21 cellular contexts compared by ENCODE assay signal in the genomic region with DNA sequence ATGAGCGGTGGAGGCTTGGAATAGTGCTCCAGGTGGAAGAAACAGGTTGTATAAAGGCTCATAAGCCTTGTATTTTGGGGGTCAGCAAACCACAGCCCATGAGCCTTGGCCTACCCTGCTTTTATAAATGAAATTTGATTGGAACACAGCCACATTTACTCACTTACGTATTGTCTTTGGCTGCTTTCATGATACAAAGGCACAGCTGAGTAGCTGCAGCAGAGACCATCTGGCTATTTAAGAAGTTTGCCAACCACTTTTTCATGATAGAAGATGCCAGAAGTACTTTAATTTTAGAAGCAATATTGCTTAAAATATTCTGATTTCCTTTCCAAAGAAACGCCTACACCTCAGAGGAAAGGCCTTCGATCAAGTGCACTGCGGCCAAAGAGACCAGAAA.
A peak's percentile ranks its signal among the peaks of the same experiment; 100 is the strongest.
DNase-seq lines count a peak whose midpoint lies in the region; ATAC-seq, FAIRE-seq and TF ChIP-seq lines count a peak whose summit lies in the region.
"Had no signal": no experiment of that assay in that cellular context is flagged by ENCODE, and none has a peak within 500 bp of the region (broad histone marks: within the 10 kb centered on the region; RNA-seq: fewer than 3 reads in every experiment).

No MANE protein-coding gene starts in this region.

- intact Hi-C loops in sciatic nerve (cut with DNase I), result no loop called here
- intact Hi-C loops in posterior vena cava (cut with DNase I), result no loop called here
- intact Hi-C loops in pancreas (cut with DNase I), result no loop called here
- intact Hi-C loops in activated T-helper 1 cell treated with anti-CD3 and anti-CD28 coated beads, Interleukin-12 subunit alpha, Interleukin-12 subunit beta, Interleukin-2, Interleukin-4 antibody, amounts not matched to agents 30 ng/mL and 10 ng/mL and 1 ng/mL, durations not matched to agents 14 hours and 24 hours and 36 hours (cut with micrococcal nuclease), result no loop called here

- H3K9me3 ChIP-seq in pancreas, result no peaks in the 10 kb centered on the region
- H3K9me3 ChIP-seq: thyroid gland had no signal

- no peaks in the 10 kb centered on the region for H3K4me1 Mint-ChIP-seq in activated T-helper 17 cell treated with anti-CD3 and anti-CD28 coated beads, Interleukin-2, amount 50 U/mL, for 72 hours
- no peaks in the 10 kb centered on the region for H3K4me1 Mint-ChIP-seq in activated T-helper 1 cell treated with anti-CD3 and anti-CD28 coated beads, Interleukin-12 subunit alpha, Interleukin-12 subunit beta, Interleukin-2, Interleukin-4 antibody, amounts not matched to agents 30 ng/mL and 10 ng/mL and 1 ng/mL, durations not matched to agents 14 hours and 24 hours and 36 hours (ENCODE audit: low read depth)
- H3K4me1 Mint-ChIP-seq: activated CD4-positive, alpha-beta T cell treated with anti-CD3 and anti-CD28 coated beads, Interleukin-2, amount 10 ng/mL, durations not matched to agents 24 days and 14 days; activated naive CD8-positive, alpha-beta T cell treated with anti-CD3 and anti-CD28 coated beads, Interleukin-2, amount 10 ng/mL, durations not matched to agents 7 days and 5 days had no signal

- in situ Hi-C loops in G401 (cut with HindIII; ENCODE audit: low sequenced_read_pairs), result no loop called here

- no peak overlapping the region for H3K4me3 Mint-ChIP-seq in activated T-helper 17 cell treated with anti-CD3 and anti-CD28 coated beads, Interleukin-2, amount 50 U/mL, for 72 hours
- no peak overlapping the region for H3K4me3 Mint-ChIP-seq in activated T-helper 1 cell treated with anti-CD3 and anti-CD28 coated beads, Interleukin-12 subunit alpha, Interleukin-12 subunit beta, Interleukin-2, Interleukin-4 antibody, amounts not matched to agents 30 ng/mL and 10 ng/mL and 1 ng/mL, durations not matched to agents 14 hours and 24 hours and 36 hours
- H3K4me3 Mint-ChIP-seq: activated CD4-positive, alpha-beta T cell treated with anti-CD3 and anti-CD28 coated beads, Interleukin-2, amount 10 ng/mL, durations not matched to agents 24 days and 14 days; activated naive CD8-positive, alpha-beta T cell treated with anti-CD3 and anti-CD28 coated beads, Interleukin-2, amount 10 ng/mL, durations not matched to agents 7 days and 5 days; CD4-positive, CD25-positive, alpha-beta regulatory T cell had no signal

- WGBS in pancreas, 2 donors, result 87 to 89% methylated on average over 5 of the region's 5 CpGs

- H3K27me3 Mint-ChIP-seq in activated T-helper 17 cell treated with anti-CD3 and anti-CD28 coated beads, Interleukin-2, amount 50 U/mL, for 72 hours, result no peaks in the 10 kb centered on the region
- H3K27me3 Mint-ChIP-seq in activated T-helper 1 cell treated with anti-CD3 and anti-CD28 coated beads, Interleukin-12 subunit alpha, Interleukin-12 subunit beta, Interleukin-2, Interleukin-4 antibody, amounts not matched to agents 30 ng/mL and 10 ng/mL and 1 ng/mL, durations not matched to agents 14 hours and 24 hours and 36 hours (ENCODE audit: insufficient read depth), result no peaks in the 10 kb centered on the region
- H3K27me3 Mint-ChIP-seq: activated CD4-positive, alpha-beta T cell treated with anti-CD3 and anti-CD28 coated beads, Interleukin-2, amount 10 ng/mL, durations not matched to agents 24 days and 14 days; activated naive CD8-positive, alpha-beta T cell treated with anti-CD3 and anti-CD28 coated beads, Interleukin-2, amount 10 ng/mL, durations not matched to agents 7 days and 5 days; CD4-positive, CD25-positive, alpha-beta regulatory T cell had no signal

- TF ChIP-seq CTCF in fibroblast of the aortic adventitia (IDR thresholded peaks at IDR 0.05; ENCODE audit: insufficient read depth, low read length) (no peak), pancreas (IDR thresholded peaks at IDR 0.05) (no peak)

- peak; percentile 52 for DNase-seq in G401 (ENCODE audit: low spot score)
- DNase-seq in fibroblast of the aortic adventitia (ENCODE audit: low read depth), result peak; percentile 67
- no peak for DNase-seq in sciatic nerve (ENCODE audit: low spot score)
- DNase-seq in posterior vena cava (ENCODE audit: low spot score), result no peak
- DNase-seq in pancreas, result no peak
- DNase-seq in activated T-helper 1 cell treated with anti-CD3 and anti-CD28 coated beads, Interleukin-12 subunit alpha, Interleukin-12 subunit beta, Interleukin-2, Interleukin-4 antibody, amounts not matched to agents 30 ng/mL and 10 ng/mL and 1 ng/mL, durations not matched to agents 14 hours and 24 hours and 36 hours (ENCODE audit: low spot score), result no peak
- DNase-seq: activated CD4-positive, alpha-beta T cell treated with anti-CD3 and anti-CD28 coated beads, Interleukin-2, amount 10 ng/mL, durations not matched to agents 24 days and 14 days; activated effector memory CD4-positive, alpha-beta T cell treated with Interleukin-2 at 50 U/mL for 16 hours; activated naive CD8-positive, alpha-beta T cell treated with anti-CD3 and anti-CD28 coated beads, Interleukin-2, amount 10 ng/mL, durations not matched to agents 7 days and 5 days; CD4-positive, CD25-positive, alpha-beta regulatory T cell; effector memory CD4-positive, alpha-beta T cell; IMR-90; mesenchymal stem cell; NCI-H1048; NCI-H2029; RPMI8226; stimulated activated CD4-positive, alpha-beta T cell treated with anti-CD3 and anti-CD28 coated beads, Interleukin-4, amount 100 ng/mL, for 4 hours; stimulated activated naive CD4-positive, alpha-beta T cell treated with Interleukin-2 at 50 U/mL for 16 hours; thyroid gland had no signal

- H3K36me3 ChIP-seq in pancreas, result peaks cover 0 to 64% (median 16%) of the 10 kb centered on the region in 3 donors

- H3K27me3 ChIP-seq in pancreas, result no peaks in the 10 kb centered on the region
- H3K27me3 ChIP-seq: thyroid gland had no signal

- no peaks in the 10 kb centered on the region for H3K4me1 ChIP-seq in pancreas
- H3K4me1 ChIP-seq: thyroid gland had no signal

- no peak overlapping the region for H3K4me3 ChIP-seq in fibroblast of the aortic adventitia (ENCODE audit: low read depth, low read length)
- H3K4me3 ChIP-seq in pancreas, result no peak overlapping the region
- H3K4me3 ChIP-seq: SK-N-MC, thyroid gland had no signal

- H3K27ac Mint-ChIP-seq in activated T-helper 17 cell treated with anti-CD3 and anti-CD28 coated beads, Interleukin-2, amount 50 U/mL, for 72 hours, result peak overlapping the region; percentile 61
- no peak overlapping the region for H3K27ac Mint-ChIP-seq in activated T-helper 1 cell treated with anti-CD3 and anti-CD28 coated beads, Interleukin-12 subunit alpha, Interleukin-12 subunit beta, Interleukin-2, Interleukin-4 antibody, amounts not matched to agents 30 ng/mL and 10 ng/mL and 1 ng/mL, durations not matched to agents 14 hours and 24 hours and 36 hours
- H3K27ac Mint-ChIP-seq: activated CD4-positive, alpha-beta T cell treated with anti-CD3 and anti-CD28 coated beads, Interleukin-2, amount 10 ng/mL, durations not matched to agents 24 days and 14 days; activated naive CD8-positive, alpha-beta T cell treated with anti-CD3 and anti-CD28 coated beads, Interleukin-2, amount 10 ng/mL, durations not matched to agents 7 days and 5 days had no signal

- H3K27ac ChIP-seq in pancreas, result no peak overlapping the region
- H3K27ac ChIP-seq: SK-N-MC, thyroid gland had no signal

- H3K9me3 Mint-ChIP-seq in activated T-helper 17 cell treated with anti-CD3 and anti-CD28 coated beads, Interleukin-2, amount 50 U/mL, for 72 hours, result no peaks in the 10 kb centered on the region
- no peaks in the 10 kb centered on the region for H3K9me3 Mint-ChIP-seq in activated T-helper 1 cell treated with anti-CD3 and anti-CD28 coated beads, Interleukin-12 subunit alpha, Interleukin-12 subunit beta, Interleukin-2, Interleukin-4 antibody, amounts not matched to agents 30 ng/mL and 10 ng/mL and 1 ng/mL, durations not matched to agents 14 hours and 24 hours and 36 hours
- H3K9me3 Mint-ChIP-seq: activated CD4-positive, alpha-beta T cell treated with anti-CD3 and anti-CD28 coated beads, Interleukin-2, amount 10 ng/mL, durations not matched to agents 24 days and 14 days; activated naive CD8-positive, alpha-beta T cell treated with anti-CD3 and anti-CD28 coated beads, Interleukin-2, amount 10 ng/mL, durations not matched to agents 7 days and 5 days; CD4-positive, CD25-positive, alpha-beta regulatory T cell had no signal

- peaks cover 85% of the 10 kb centered on the region for H3K36me3 Mint-ChIP-seq in activated T-helper 17 cell treated with anti-CD3 and anti-CD28 coated beads, Interleukin-2, amount 50 U/mL, for 72 hours (ENCODE audit: low read depth)
- H3K36me3 Mint-ChIP-seq in activated T-helper 1 cell treated with anti-CD3 and anti-CD28 coated beads, Interleukin-12 subunit alpha, Interleukin-12 subunit beta, Interleukin-2, Interleukin-4 antibody, amounts not matched to agents 30 ng/mL and 10 ng/mL and 1 ng/mL, durations not matched to agents 14 hours and 24 hours and 36 hours (ENCODE audit: low read depth), result peaks cover 24% of the 10 kb centered on the region

- FAIRE-seq in pancreas (lab: Jason Lieb, UNC), result no peak

- no peak for ATAC-seq in activated T-helper 17 cell treated with anti-CD3 and anti-CD28 coated beads, Interleukin-2, amount 50 U/mL, for 72 hours (replicated peaks)
- ATAC-seq in sciatic nerve, result peak; percentile 74
- no peak for ATAC-seq in pancreas

Comparison
In these comparisons a context has a peak if more than half of its experiments do, and no peak if none do; other contexts are left out.
1. DNase-seq: peak in G401 (single experiment) and fibroblast of the aortic adventitia (single experiment); none in sciatic nerve (single experiment), posterior vena cava (single experiment), pancreas (0 of 6) and activated T-helper 1 cell treated with anti-CD3 and anti-CD28 coated beads, Interleukin-12 subunit alpha, Interleukin-12 subunit beta, Interleukin-2, Interleukin-4 antibody, amounts not matched to agents 30 ng/mL and 10 ng/mL and 1 ng/mL, durations not matched to agents 14 hours and 24 hours and 36 hours (single experiment).